Comparison of ENCODE assay signal across 12 cellular contexts in the genomic region with DNA sequence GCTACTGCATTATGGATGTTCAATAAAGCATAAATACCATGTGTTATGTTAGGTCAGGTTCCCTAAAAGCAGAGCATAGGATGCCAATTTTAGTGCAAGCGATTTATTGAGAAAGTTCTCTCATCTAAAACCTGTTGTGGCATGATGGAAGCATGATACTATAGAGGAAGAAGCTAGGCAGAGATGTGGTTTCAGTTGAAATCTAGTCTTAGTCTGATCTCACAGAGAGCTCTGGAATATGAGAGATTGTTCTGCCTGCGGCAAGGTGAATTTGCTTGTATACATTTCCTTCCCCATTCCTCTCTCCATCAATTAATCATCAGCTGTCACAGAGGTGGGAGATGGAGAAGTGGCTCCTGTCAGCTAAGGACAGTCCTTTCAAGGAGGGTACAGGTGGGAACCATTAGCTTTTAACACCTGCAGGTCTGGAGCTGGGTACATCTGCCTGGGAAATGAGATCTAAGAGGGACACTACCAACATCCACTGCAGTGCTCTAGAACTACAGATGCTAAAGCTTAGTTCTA.
"Had no signal": no experiment of that assay in that cellular context is flagged by ENCODE, and none has a peak within 500 bp of the region (broad histone marks: within the 10 kb centered on the region; RNA-seq: fewer than 3 reads in every experiment).

No MANE protein-coding gene starts in this region.

- H3K27ac ChIP-seq: brain microvascular endothelial cell, tibial artery, uterus had no signal

- DNase-seq: activated CD4-positive, alpha-beta memory T cell treated with anti-CD3 and anti-CD28 coated beads for 36 hours; activated CD4-positive, alpha-beta T cell treated with anti-CD3 and anti-CD28 coated beads for 1 hour; activated gamma-delta T cell; activated T-cell treated with anti-CD3 and anti-CD28 coated beads, Interleukin-2, amount 50 U/mL, for 48 hours; brain microvascular endothelial cell; endodermal cell; left cardiac atrium; natural killer cell; posterior cingulate gyrus; right cardiac atrium; tibial artery; uterus had no signal
